2 cellular contexts compared by ENCODE assay signal in genomic region chr2:23203383-23203782, GRCh38.
TF ChIP-seq lines count a peak whose summit lies in the region.

No MANE protein-coding gene starts in this region.

TF ChIP-seq in IMR-90, 13 proteins besides CTCF, POLR2A, EP300 and RAD21:
- TF ChIP-seq CHD1 (IDR thresholded peaks at IDR 0.05; ENCODE audit: low read depth, low read length), result no peak
- no peak for TF ChIP-seq RFX5 (IDR thresholded peaks at IDR 0.05; ENCODE audit: low read depth, low read length)
- TF ChIP-seq CEBPB (IDR thresholded peaks at IDR 0.05; ENCODE audit: low read depth, low read length), result no peak
- no peak for TF ChIP-seq RCOR1 (IDR thresholded peaks at IDR 0.05; ENCODE audit: insufficient replicate concordance, low read length)
- no peak for TF ChIP-seq NFE2L2 (IDR thresholded peaks at IDR 0.05; ENCODE audit: low read depth, low read length)
- no peak for TF ChIP-seq ELK1 (IDR thresholded peaks at IDR 0.05; ENCODE audit: borderline replicate concordance, low read depth, low read length)
- TF ChIP-seq MXI1 (IDR thresholded peaks at IDR 0.05; ENCODE audit: borderline replicate concordance, low read depth, low read length), result no peak
- TF ChIP-seq USF2 (IDR thresholded peaks at IDR 0.05; ENCODE audit: low read depth, low read length), result no peak
- TF ChIP-seq FOS (IDR thresholded peaks at IDR 0.05; ENCODE audit: low read depth, low read length), result no peak
- no peak for TF ChIP-seq MAFK (IDR thresholded peaks at IDR 0.05; ENCODE audit: low read depth, low read length)
- TF ChIP-seq MAZ (IDR thresholded peaks at IDR 0.05; ENCODE audit: borderline replicate concordance, low read depth, low read length), result no peak
- TF ChIP-seq SMC3 (IDR thresholded peaks at IDR 0.05; ENCODE audit: low read depth, low read length), result no peak
- TF ChIP-seq BHLHE40 (IDR thresholded peaks at IDR 0.05; ENCODE audit: low read depth, low read length), result no peak

TF ChIP-seq in H1, 55 proteins besides CTCF, POLR2A, EP300 and RAD21:
- no peak for TF ChIP-seq ATF3 (IDR thresholded peaks at IDR 0.05; ENCODE audit: insufficient read depth, low read depth, low read length)
- no peak for TF ChIP-seq E2F6 (IDR thresholded peaks at IDR 0.05)
- TF ChIP-seq TBP (IDR thresholded peaks at IDR 0.05; ENCODE audit: low read depth, low read length), result no peak
- no peak for TF ChIP-seq HDAC2 (IDR thresholded peaks at IDR 0.05; ENCODE audit: borderline replicate concordance in 1 of 2, low read depth in 2 of 2, low read length in 2 of 2)
- no peak for TF ChIP-seq USF2 (IDR thresholded peaks at IDR 0.05; ENCODE audit: low read length)
- TF ChIP-seq SP4 (IDR thresholded peaks at IDR 0.05; ENCODE audit: low read length), result no peak
- TF ChIP-seq GTF2F1 (IDR thresholded peaks at IDR 0.05; ENCODE audit: borderline replicate concordance, low read depth, low read length), result no peak
- TF ChIP-seq YY1 (IDR thresholded peaks at IDR 0.05; ENCODE audit: low read depth, low read length), result no peak
- TF ChIP-seq SP2 (IDR thresholded peaks at IDR 0.05; ENCODE audit: low read length), result no peak
- TF ChIP-seq RFX5 (IDR thresholded peaks at IDR 0.05; ENCODE audit: borderline replicate concordance, low read depth, low read length), result no peak
- no peak for TF ChIP-seq KDM1A (IDR thresholded peaks at IDR 0.05; ENCODE audit: borderline replicate concordance, low read length)
- no peak for TF ChIP-seq EZH2 (IDR thresholded peaks at IDR 0.05; ENCODE audit: low read depth, low read length, severe bottlenecking)
- no peak for TF ChIP-seq SAP30 (IDR thresholded peaks at IDR 0.05; ENCODE audit: insufficient read depth, insufficient replicate concordance, low read length)
- no peak for TF ChIP-seq TAF1 (IDR thresholded peaks at IDR 0.05; ENCODE audit: low read depth, low read length)
- no peak for TF ChIP-seq GABPA (IDR thresholded peaks at IDR 0.05; ENCODE audit: borderline replicate concordance, insufficient read depth, low read length)
- no peak for TF ChIP-seq RXRA (IDR thresholded peaks at IDR 0.05; ENCODE audit: insufficient read depth, low read depth, low read length)
- TF ChIP-seq TCF12 (IDR thresholded peaks at IDR 0.05; ENCODE audit: low read depth, low read length), result no peak
- TF ChIP-seq CHD7 (IDR thresholded peaks at IDR 0.05; ENCODE audit: insufficient replicate concordance, low read length), result no peak
- TF ChIP-seq CTBP2 (IDR thresholded peaks at IDR 0.05; ENCODE audit: borderline replicate concordance, insufficient read depth, insufficient read length, low read length), result no peak
- TF ChIP-seq TAF7 (optimal IDR thresholded peaks at IDR 0.05; ENCODE audit: borderline replicate concordance, low read depth, low read length), result no peak
